Comparison of ENCODE assay signal across 13 cellular contexts in genomic region chr6:53250137-53250760, GRCh38.
DNase-seq lines count a peak whose midpoint lies in the region; ATAC-seq, FAIRE-seq and TF ChIP-seq lines count a peak whose summit lies in the region.
"Had no signal": no experiment of that assay in that cellular context is flagged by ENCODE, and none has a peak within 500 bp of the region (broad histone marks: within the 10 kb centered on the region; RNA-seq: fewer than 3 reads in every experiment).

No MANE protein-coding gene starts in this region.

- no peaks in the 10 kb centered on the region for H3K9me3 ChIP-seq in heart left ventricle
- no peaks in the 10 kb centered on the region for H3K9me3 ChIP-seq in pancreas

- ATAC-seq in heart left ventricle (peak in 1 of 4 donors; percentile 20), Right ventricle myocardium inferior (no peak), GM19455 (IDR thresholded peaks at IDR 0.05; ENCODE audit: unreplicated experiment) (no peak), pancreas (no peak), GM21786 (IDR thresholded peaks at IDR 0.05; ENCODE audit: unreplicated experiment) (no peak)

- 71 to 86% (median 83%) methylated on average over 6 of the region's 6 CpGs for WGBS in heart left ventricle, 4 donors
- WGBS in pancreas, 2 donors: 78 to 84% methylated on average over 6 of the region's 6 CpGs

- H3K4me1 ChIP-seq in heart left ventricle (peaks cover 0 to 19% (median 0%) of the 10 kb centered on the region in 12 donors), pancreas (no peaks in the 10 kb centered on the region)

- TF ChIP-seq POLR2A in heart left ventricle (IDR thresholded peaks at IDR 0.05): no peak

- H3K36me3 ChIP-seq in heart left ventricle (no peaks in the 10 kb centered on the region), kidney epithelial cell (ENCODE audit: control insufficient read depth, insufficient read depth, low read length) (no peaks in the 10 kb centered on the region), pancreas (no peaks in the 10 kb centered on the region)

- H3K27me3 ChIP-seq in heart left ventricle (no peaks in the 10 kb centered on the region), kidney epithelial cell (ENCODE audit: control insufficient read depth, insufficient read depth, low read length) (no peaks in the 10 kb centered on the region), pancreas (no peaks in the 10 kb centered on the region)

- FAIRE-seq in urothelium cell line (lab: Jason Lieb, UNC) (peak; percentile 46), pancreas (lab: Jason Lieb, UNC) (no peak)

- TF ChIP-seq CTCF in heart left ventricle (IDR thresholded peaks at IDR 0.05): no peak
- no peak for TF ChIP-seq CTCF in kidney epithelial cell (IDR thresholded peaks at IDR 0.05; ENCODE audit: insufficient read depth, low read length, poor library complexity, severe bottlenecking)
- no peak for TF ChIP-seq CTCF in pancreas (IDR thresholded peaks at IDR 0.05)

- H3K27ac ChIP-seq in heart left ventricle (peak overlapping the region in 11 of 12 donors; percentile 1 to 81 (median 26)), angular gyrus (ENCODE audit: low read depth, low read length) (peak overlapping the region; percentile 46), pancreas (no peak overlapping the region)

- no peak overlapping the region for H3K4me3 ChIP-seq in heart left ventricle
- no peak overlapping the region for H3K4me3 ChIP-seq in kidney epithelial cell (ENCODE audit: low read depth, low read length)
- H3K4me3 ChIP-seq in pancreas: no peak overlapping the region

- no peak for DNase-seq in heart left ventricle
- DNase-seq in Right ventricle myocardium inferior (ENCODE audit: missing footprints): no peak
- peak; percentile 55 for DNase-seq in kidney epithelial cell (ENCODE audit: low read depth)
- no peak for DNase-seq in urothelium cell line (ENCODE audit: low spot score)
- no peak for DNase-seq in pancreas
- DNase-seq: activated CD4-positive, alpha-beta memory T cell treated with anti-CD3 and anti-CD28 coated beads for 36 hours; naive thymus-derived CD8-positive, alpha-beta T cell; NCI-H1436 treated with DMSO at 0.1 percent for 48 hours; NCI-H774; stimulated activated naive CD4-positive, alpha-beta T cell treated with Interleukin-2 at 50 U/mL for 16 hours had no signal

- intact Hi-C loops in heart left ventricle (cut with DNase I) (loop anchor here in 1 of 10 donors (5.0 kb wide), 1 partner anchor 63 kb away; no protein-coding TSS in a partner anchor), Right ventricle myocardium inferior (cut with DNase I) (loop anchor here (5.0 to 10.0 kb wide), 2 partner anchors 78 to 95 kb away; partner anchors contain the start of gene ELOVL5), pancreas (cut with DNase I) (no loop called here)

Comparison
In these comparisons a context has a peak if more than half of its experiments do, and no peak if none do; other contexts are left out.
1. H3K27ac ChIP-seq: peak in heart left ventricle (11 of 12) and angular gyrus (single experiment); none in pancreas (0 of 4).